In genomic region chr17:29042679-29043538, GRCh38 we compare ENCODE assay signal across 9 cellular contexts. TPM values are rescaled to one million over a fixed set of nuclear protein-coding genes. Genes with fewer than 3 reads are reported as not detected.
A peak's percentile ranks its signal among the peaks of the same experiment; 100 is the strongest.
DNase-seq lines count a peak whose midpoint lies in the region; ATAC-seq and TF ChIP-seq lines count a peak whose summit lies in the region.
"Had no signal": no experiment of that assay in that cellular context is flagged by ENCODE, and none has a peak within 500 bp of the region (broad histone marks: within the 10 kb centered on the region; RNA-seq: fewer than 3 reads in every experiment).

Gene PIPOX (plus strand): TSS chr17:29043141. CDS start chr17:29043226, 85 bp downstream.

- H3K27me3 ChIP-seq in DND-41 (ENCODE audit: insufficient read depth, low read length, poor library complexity) (peaks cover 5% of the 10 kb centered on the region), right cardiac atrium (ENCODE audit: control insufficient read depth, insufficient read depth) (no peaks in the 10 kb centered on the region), skeletal muscle satellite cell (ENCODE audit: control insufficient read depth, insufficient read depth, low read length) (peaks cover 22% of the 10 kb centered on the region)

- H2AFZ ChIP-seq in DND-41 (ENCODE audit: low read depth, low read length), result no peak within 1 kb of the TSS

- peaks cover 14% of the 10 kb centered on the region for H3K4me1 ChIP-seq in DND-41 (ENCODE audit: insufficient read depth, low read length)
- H3K4me1 ChIP-seq in right cardiac atrium (ENCODE audit: control insufficient read depth, insufficient read depth, low read length), result peaks cover 4% of the 10 kb centered on the region
- peaks cover 39% of the 10 kb centered on the region for H3K4me1 ChIP-seq in skeletal muscle satellite cell (ENCODE audit: control insufficient read depth, insufficient read depth, low read length)

- TF ChIP-seq CTCF in DND-41 (IDR thresholded peaks at IDR 0.05; ENCODE audit: borderline replicate concordance, extremely low read depth, low read length, poor library complexity, severe bottlenecking), result no peak

- H3K9me3 ChIP-seq in DND-41 (ENCODE audit: insufficient read depth, low read length, severe bottlenecking) (no peaks in the 10 kb centered on the region), SK-N-MC (ENCODE audit: low read depth, low read length) (no peaks in the 10 kb centered on the region), right cardiac atrium (ENCODE audit: control insufficient read depth, low read length) (no peaks in the 10 kb centered on the region), skeletal muscle satellite cell (replicated peaks; ENCODE audit: low read length) (no peaks in the 10 kb centered on the region)

- H4K20me1 ChIP-seq in DND-41 (ENCODE audit: insufficient read depth, low read length), result no peaks in the 10 kb centered on the region

- intact Hi-C loops in right cardiac atrium (cut with DNase I), result no loop called here

- ATAC-seq in DND-41 (ENCODE audit: insufficient read depth, low read depth) (peak; percentile 57; the same call in 2 of the 3 replicates), right cardiac atrium (peak; percentile 51 to 55), GM18511 (IDR thresholded peaks at IDR 0.05; ENCODE audit: unreplicated experiment) (no peak)

- H3K27ac ChIP-seq in DND-41 (ENCODE audit: low read length) (no peak within 1 kb of the TSS), SK-N-MC (peak within 1 kb of the TSS; percentile 83), right cardiac atrium (ENCODE audit: low read length) (no peak within 1 kb of the TSS)

- no peaks in the 10 kb centered on the region for H3K79me2 ChIP-seq in DND-41 (ENCODE audit: insufficient read depth, low read length)

- 44% methylated on average over 13 of the region's 13 CpGs for WGBS in right cardiac atrium

- H3K36me3 ChIP-seq in DND-41 (ENCODE audit: insufficient read depth, low read length), result no peaks in the 10 kb centered on the region
- H3K36me3 ChIP-seq in SK-N-MC (ENCODE audit: insufficient read depth, low read length), result no peaks in the 10 kb centered on the region
- no peaks in the 10 kb centered on the region for H3K36me3 ChIP-seq in skeletal muscle satellite cell (ENCODE audit: insufficient read depth, low read length)

- no peak within 1 kb of the TSS for H3K4me3 ChIP-seq in DND-41 (ENCODE audit: low read depth in 1 of 2, low read length in 2 of 2)
- peak within 1 kb of the TSS; percentile 74 for H3K4me3 ChIP-seq in SK-N-MC
- no peak within 1 kb of the TSS for H3K4me3 ChIP-seq in right cardiac atrium (ENCODE audit: low read length)
- no peak within 1 kb of the TSS for H3K4me3 ChIP-seq in skeletal muscle satellite cell (ENCODE audit: low read length)

- H3K9ac ChIP-seq in DND-41 (ENCODE audit: low read depth, low read length) (no peak within 1 kb of the TSS), SK-N-MC (ENCODE audit: insufficient read length) (peak within 1 kb of the TSS; percentile 38), skeletal muscle satellite cell (ENCODE audit: low read depth, low read length) (no peak within 1 kb of the TSS)

- 0 out of 2 replicates have a peak within 1 kb of the TSS, but pooled peaks have one; percentile 5 for H3K4me2 ChIP-seq in DND-41 (ENCODE audit: insufficient read depth, low read length)
- peak within 1 kb of the TSS; percentile 48 for H3K4me2 ChIP-seq in skeletal muscle satellite cell (ENCODE audit: low read length)

- DNase-seq in DND-41 (peak; percentile 50), NCI-H128 (lab: John Stamatoyannopoulos, UW; ENCODE audit: unreplicated experiment) (peak; percentile 68), SK-N-MC (ENCODE audit: low read depth, low spot score) (peak; percentile 75), right cardiac atrium (peak in 1 of 3 donors; percentile 71)
- no peak for DNase-seq in activated CD4-positive, CD25-positive, alpha-beta regulatory T cell (lab: John Stamatoyannopoulos, UW)
- no peak for DNase-seq in stimulated activated CD4-positive, alpha-beta T cell treated with anti-CD3 and anti-CD28 coated beads, Interleukin-12 subunit alpha, Interleukin-12 subunit beta, amount 100 ng/mL, for 4 hours

RNA-seq across cellular contexts. Expression of gene PIPOX, which starts in this region (rescaled TPM):
- 1 to 10 TPM in 2 of 4 donors, under 1 TPM in 2; 0.45 to 1.4 (median 0.91) TPM for total RNA-seq in right cardiac atrium
- 0.48 TPM for polyA plus RNA-seq in right cardiac atrium
- total RNA-seq in skeletal muscle satellite cell (2012; rRNA removed), result 0.22 and 0.76 TPM in 2 replicates
- polyA plus RNA-seq: keratinocyte had no signal

Comparison
In these comparisons a context has a peak if more than half of its experiments do, and no peak if none do; other contexts are left out.
1. DNase-seq: peak in DND-41 (single experiment), NCI-H128 (single experiment) and SK-N-MC (single experiment); none in activated CD4-positive, CD25-positive, alpha-beta regulatory T cell (0 of 4) and stimulated activated CD4-positive, alpha-beta T cell treated with anti-CD3 and anti-CD28 coated beads, Interleukin-12 subunit alpha, Interleukin-12 subunit beta, amount 100 ng/mL, for 4 hours (single experiment).